Comparison of ENCODE assay signal across 8 cellular contexts in genomic region chr18:9475643-9476580, GRCh38. TPM values are rescaled to one million over a fixed set of nuclear protein-coding genes. Genes with fewer than 3 reads are reported as not detected.
DNase-seq lines count a peak whose midpoint lies in the region; ATAC-seq, FAIRE-seq and TF ChIP-seq lines count a peak whose summit lies in the region.

No MANE protein-coding gene starts in this region.

- DNase-seq in stimulated activated CD4-positive, alpha-beta T cell treated with anti-CD3 and anti-CD28 coated beads, Interleukin-12 subunit alpha, Interleukin-12 subunit beta, amount 100 ng/mL, for 4 hours: peak; percentile 51
- no peak for DNase-seq in stimulated activated CD4-positive, alpha-beta T cell treated with anti-CD3 and anti-CD28 coated beads, Interleukin-1b, Interleukin-23, amount 100 ng/mL, for 48 hours
- DNase-seq in SK-N-DZ (ENCODE audit: low spot score): peak; percentile 11
- DNase-seq in amniotic stem cell (lab: John Stamatoyannopoulos, UW): peak; percentile 12
- DNase-seq in keratinocyte (ENCODE audit: low read depth, low spot score): no peak
- peak in 2 of 3 donors; percentile 14 to 31 for DNase-seq in stimulated activated CD4-positive, alpha-beta T cell treated with anti-CD3 and anti-CD28 coated beads, TNF-alpha, amount 100 ng/mL, for 1 hour (ENCODE audit: low read depth in 3 of 3, low spot score in 1 of 3)
- no peak for DNase-seq in DMS153 (lab: John Stamatoyannopoulos, UW)

- H3K27ac ChIP-seq in keratinocyte (ENCODE audit: control insufficient read depth, insufficient read depth, low read length): peak overlapping the region; percentile 89

- dilution Hi-C loops in keratinocyte (cut with MboI; ENCODE audit: extremely low pct_ligation_motif_present, low sequenced_read_pairs): no loop called here

- H3K9ac ChIP-seq in keratinocyte (ENCODE audit: control insufficient read depth, extremely low read depth, insufficient read depth, low read length): peak overlapping the region; percentile 97

- peak overlapping the region; percentile 96 for H3K4me2 ChIP-seq in keratinocyte (ENCODE audit: control insufficient read depth, extremely low read depth, insufficient read depth, low read depth, low read length)

- TF ChIP-seq CTCF in keratinocyte (optimal IDR thresholded peaks at IDR 0.05 in 1 of 3, IDR thresholded peaks at IDR 0.05 in 1 of 3, conservative IDR thresholded peaks at IDR 0.05 in 1 of 3; ENCODE audit: extremely low read depth in 1 of 3, insufficient read depth in 2 of 3, low read length in 3 of 3): no peak

- peak; percentile 17 for ATAC-seq in HG03103 (IDR thresholded peaks at IDR 0.05; ENCODE audit: low read depth, unreplicated experiment)

- H3K27me3 ChIP-seq in keratinocyte (ENCODE audit: control insufficient read depth, extremely low read depth, insufficient read depth, low read length): no peaks in the 10 kb centered on the region

- H3K79me2 ChIP-seq in keratinocyte (ENCODE audit: control insufficient read depth, insufficient read depth, low read length): peaks cover 53% of the 10 kb centered on the region

- peak; percentile 77 for FAIRE-seq in keratinocyte (lab: Jason Lieb, UNC)

- H3K4me3 ChIP-seq in keratinocyte (ENCODE audit: control insufficient read depth in 2 of 3, extremely low read depth in 1 of 3, insufficient read depth in 2 of 3, low read depth in 1 of 3, low read length in 3 of 3): peak overlapping the region; percentile 70 to 93 (median 86)

- H3K9me1 ChIP-seq in keratinocyte (ENCODE audit: control insufficient read depth, extremely low read depth, insufficient read depth, low read length): no peaks in the 10 kb centered on the region

- H3K4me1 ChIP-seq in keratinocyte (ENCODE audit: control insufficient read depth, extremely low read depth, insufficient read depth, low read length): peaks cover 10% of the 10 kb centered on the region

- peak overlapping the region; percentile 78 for H2AFZ ChIP-seq in keratinocyte (ENCODE audit: control insufficient read depth, low read length)

- peaks cover 5% of the 10 kb centered on the region in 2 experiments for H3K36me3 ChIP-seq in keratinocyte (ENCODE audit: control insufficient read depth in 2 of 2, extremely low read depth in 1 of 2, insufficient read depth in 2 of 2, low read length in 2 of 2)

- H4K20me1 ChIP-seq in keratinocyte (ENCODE audit: control insufficient read depth, extremely low read depth, insufficient read depth, low read length): no peaks in the 10 kb centered on the region

- no peaks in the 10 kb centered on the region for H3K9me3 ChIP-seq in keratinocyte (ENCODE audit: control insufficient read depth, low read depth, low read length)

RNA-seq across cellular contexts. Expression of gene RALBP1, which starts 0.6 kb away (rescaled TPM):
- polyA plus RNA-seq in SK-N-DZ (2014; cell fraction: cytosol; rRNA removed): 48.1 and 52.9 TPM in 2 replicates
- polyA plus RNA-seq in SK-N-DZ (2014; cell fraction: nucleus; rRNA removed): 31.8 and 32.5 TPM in 2 replicates
- polyA plus RNA-seq in keratinocyte: 47.6 to 49.8 TPM (median 48.1 TPM) in 3 replicates
- 155 TPM for polyA plus RNA-seq in keratinocyte (2011; ENCODE audit: low read depth)
- polyA plus RNA-seq in keratinocyte (2011; cell fraction: cytosol; rRNA removed): 51.1 and 56.1 TPM in 2 replicates
- polyA plus RNA-seq in keratinocyte (2011; cell fraction: nucleus; rRNA removed): 34.1 and 36.4 TPM in 2 replicates
- 48.4 and 56.6 TPM in 2 replicates for polyA plus RNA-seq in keratinocyte (2012; ENCODE audit: low replicate concordance)
- 28.2 to 47.3 TPM (median 44.7 TPM) in 3 replicates for polyA minus RNA-seq in keratinocyte
- 59.5 TPM for polyA minus RNA-seq in keratinocyte (2011; cell fraction: cytosol; rRNA and poly(A)+ RNA removed)
- polyA minus RNA-seq in keratinocyte (2011; cell fraction: nucleus; rRNA and poly(A)+ RNA removed): 16.9 and 28.2 TPM in 2 replicates

Comparison
In these comparisons a context has a peak if more than half of its experiments do, and no peak if none do; other contexts are left out.
1. DNase-seq: peak in stimulated activated CD4-positive, alpha-beta T cell treated with anti-CD3 and anti-CD28 coated beads, Interleukin-12 subunit alpha, Interleukin-12 subunit beta, amount 100 ng/mL, for 4 hours (single experiment), SK-N-DZ (single experiment), amniotic stem cell (single experiment) and stimulated activated CD4-positive, alpha-beta T cell treated with anti-CD3 and anti-CD28 coated beads, TNF-alpha, amount 100 ng/mL, for 1 hour (2 of 3); none in stimulated activated CD4-positive, alpha-beta T cell treated with anti-CD3 and anti-CD28 coated beads, Interleukin-1b, Interleukin-23, amount 100 ng/mL, for 48 hours (single experiment), keratinocyte (single experiment) and DMS153 (single experiment).